ENCODE assay signal across 8 cellular contexts in genomic region chr12:56645717-56646446, GRCh38. TPM values are rescaled to one million over a fixed set of nuclear protein-coding genes. Genes with fewer than 3 reads are reported as not detected.
DNase-seq lines count a peak whose midpoint lies in the region; TF ChIP-seq lines count a peak whose summit lies in the region.

Gene ATP5F1B, minus strand, starts transcription at chr12:56645984. Its CDS starts 21 bp downstream, at chr12:56645963.

- H3K9ac ChIP-seq in subcutaneous abdominal adipose tissue (ENCODE audit: low read length in 5 of 5), result peak within 1 kb of the TSS; percentile 93 to 99 (median 94)

- CTCF ChIA-PET in HEK293T (lab: Yijun Ruan, JAX), result interaction anchor here (2.6 kb wide), 1 partner anchor 9 kb away, joined by 14 read pairs; no protein-coding TSS in a partner anchor

- peak within 1 kb of the TSS; percentile 77 for H3K4me3 ChIP-seq in neuron (ENCODE audit: low read length)
- H3K4me3 ChIP-seq in subcutaneous abdominal adipose tissue (ENCODE audit: low read depth in 1 of 5, low read length in 5 of 5), result peak within 1 kb of the TSS; percentile 98 to 100 (median 100)

- H3K27ac ChIP-seq in subcutaneous abdominal adipose tissue (ENCODE audit: low read depth, low read length), result peak within 1 kb of the TSS; percentile 89

- in situ Hi-C loops in SK-MEL-5 (cut with HindIII; ENCODE audit: low pct_unique_long_range_greater_than_20kb, low sequenced_read_pairs), result no loop called here

- POLR2A ChIA-PET in HEK293T (lab: Yijun Ruan, JAX), result interaction anchor here (0.7 to 3.0 kb wide), 16 partner anchors 10 to 97 kb away, joined by 3 to 34 read pairs (median 6); partner anchors contain the start of genes BAZ2A, NACA and PTGES3

- H3K36me3 ChIP-seq in neuron (ENCODE audit: insufficient read depth, low read length) (peaks cover 31% of the 10 kb centered on the region), subcutaneous abdominal adipose tissue (ENCODE audit: control insufficient read depth in 5 of 5, insufficient read depth in 5 of 5, low read length in 5 of 5) (peaks cover 16 to 35% (median 29%) of the 10 kb centered on the region in 5 donors)

- peaks cover 19% of the 10 kb centered on the region for H3K4me1 ChIP-seq in neuron (ENCODE audit: insufficient read depth, low read length)
- peaks cover 6 to 28% (median 25%) of the 10 kb centered on the region in 5 donors for H3K4me1 ChIP-seq in subcutaneous abdominal adipose tissue (ENCODE audit: control insufficient read depth in 5 of 5, insufficient read depth in 5 of 5, low read length in 5 of 5)

- H3K27me3 ChIP-seq in neuron (ENCODE audit: insufficient read depth, low read length) (no peaks in the 10 kb centered on the region), subcutaneous abdominal adipose tissue (ENCODE audit: control insufficient read depth in 5 of 5, insufficient read depth in 4 of 5, low read length in 5 of 5) (no peaks in the 10 kb centered on the region)

- H2AFZ ChIP-seq in neuron (ENCODE audit: low read depth, low read length), result no peak within 1 kb of the TSS

- H3K9me3 ChIP-seq in neuron (ENCODE audit: low read length) (no peaks in the 10 kb centered on the region), subcutaneous abdominal adipose tissue (ENCODE audit: control insufficient read depth in 5 of 5, low read length in 5 of 5) (no peaks in the 10 kb centered on the region)

- DNase-seq in GF-D8 (lab: John Stamatoyannopoulos, UW) (peak; percentile 100), HEK293T (ENCODE audit: extremely low spot score) (peak; percentile 96), MV-4-11 (lab: John Stamatoyannopoulos, UW) (peak; percentile 100), SK-MEL-5 (ENCODE audit: low read depth, low spot score) (peak; percentile 100), foreskin melanocyte (peak; percentile 100)
- DNase-seq in activated naive CD4-positive, alpha-beta T cell treated with Interleukin-2 at 50 U/mL for 16 hours, result peak; percentile 91

TF ChIP-seq in HEK293T, 16 proteins besides CTCF, POLR2A, EP300 and RAD21:
- TF ChIP-seq L3MBTL2 (conservative IDR thresholded peaks at IDR 0.05), result peak; percentile 35
- TF ChIP-seq ELF4 (IDR thresholded peaks at IDR 0.05), result peak; percentile 77
- no peak for TF ChIP-seq BHLHE40 (IDR thresholded peaks at IDR 0.05; ENCODE audit: borderline replicate concordance)
- TF ChIP-seq, protein P1, sequence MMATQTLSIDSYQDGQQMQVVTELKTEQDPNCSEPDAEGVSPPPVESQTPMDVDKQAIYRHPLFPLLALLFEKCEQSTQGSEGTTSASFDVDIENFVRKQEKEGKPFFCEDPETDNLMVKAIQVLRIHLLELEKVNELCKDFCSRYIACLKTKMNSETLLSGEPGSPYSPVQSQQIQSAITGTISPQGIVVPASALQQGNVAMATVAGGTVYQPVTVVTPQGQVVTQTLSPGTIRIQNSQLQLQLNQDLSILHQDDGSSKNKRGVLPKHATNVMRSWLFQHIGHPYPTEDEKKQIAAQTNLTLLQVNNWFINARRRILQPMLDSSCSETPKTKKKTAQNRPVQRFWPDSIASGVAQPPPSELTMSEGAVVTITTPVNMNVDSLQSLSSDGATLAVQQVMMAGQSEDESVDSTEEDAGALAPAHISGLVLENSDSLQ (IDR thresholded peaks at IDR 0.05), result peak; percentile 100
- TF ChIP-seq LEF1 (IDR thresholded peaks at IDR 0.05; ENCODE audit: borderline replicate concordance), result peak; percentile 16; the same call in 1 of the 2 replicates

RNA-seq across cellular contexts. Expression of gene ATP5F1B, which starts in this region (rescaled TPM):
- 1,074 and 1,136 TPM in 2 replicates for total RNA-seq in SK-MEL-5 (2014; rRNA removed; shearing (Covaris generic))
- polyA plus RNA-seq in SK-MEL-5 (2015; cell fraction: cytosol; rRNA removed), result 1,556 and 1,657 TPM in 2 replicates
- 1,060 and 1,083 TPM in 2 replicates for polyA plus RNA-seq in SK-MEL-5 (2015; cell fraction: nucleus; rRNA removed)

Comparison
In these comparisons a context has a peak if more than half of its experiments do, and no peak if none do; other contexts are left out.
1. Peak in every context shown above with its lines: DNase-seq, H3K4me3 ChIP-seq and H3K27ac ChIP-seq.